ENCODE assay signal across 9 cellular contexts in the genomic region with DNA sequence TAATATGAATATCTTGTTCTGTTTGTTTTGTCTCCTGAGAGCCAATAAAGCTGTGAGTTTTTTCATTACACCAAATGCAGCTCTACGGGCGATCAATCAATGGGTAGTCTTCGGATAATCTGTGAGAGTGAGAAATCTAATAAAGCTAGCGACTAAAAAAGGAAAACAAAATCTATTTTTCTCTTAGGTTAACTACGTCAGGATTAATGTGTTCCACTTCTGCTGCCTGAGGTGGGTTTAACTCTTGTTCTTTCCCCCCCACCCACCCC.
DNase-seq lines count a peak whose midpoint lies in the region; ATAC-seq and TF ChIP-seq lines count a peak whose summit lies in the region.
"Had no signal": no experiment of that assay in that cellular context is flagged by ENCODE, and none has a peak within 500 bp of the region (broad histone marks: within the 10 kb centered on the region; RNA-seq: fewer than 3 reads in every experiment).

No MANE protein-coding gene starts in this region.

- H3K36me3 ChIP-seq in DND-41 (ENCODE audit: insufficient read depth, low read length) (peaks cover 4% of the 10 kb centered on the region; the same call in 1 of the 2 replicates), Karpas-422 (ENCODE audit: insufficient read depth, low read length) (no peaks in the 10 kb centered on the region), colonic mucosa (no peaks in the 10 kb centered on the region)

- peaks cover 32% of the 10 kb centered on the region for H3K4me1 ChIP-seq in DND-41 (ENCODE audit: insufficient read depth, low read length)
- H3K4me1 ChIP-seq in Karpas-422 (ENCODE audit: low read length): peaks cover 90% of the 10 kb centered on the region
- H3K4me1 ChIP-seq in colonic mucosa: no peaks in the 10 kb centered on the region

- peak overlapping the region; percentile 84 to 94 (median 90) for H3K4me3 Mint-ChIP-seq in naive B cell
- H3K4me3 Mint-ChIP-seq: neural crest cell had no signal

- H3K4me2 ChIP-seq in DND-41 (ENCODE audit: insufficient read depth, low read length) (peak overlapping the region; percentile 84), Karpas-422 (ENCODE audit: low read depth, low read length, poor library complexity, severe bottlenecking) (peak overlapping the region; percentile 90)

- H4K20me1 ChIP-seq in DND-41 (ENCODE audit: insufficient read depth, low read length) (no peaks in the 10 kb centered on the region), Karpas-422 (ENCODE audit: insufficient read depth, low read depth, low read length) (no peaks in the 10 kb centered on the region)

- intact Hi-C loops in colonic mucosa (cut with DNase I) (no loop called here), posterior vena cava (cut with DNase I) (no loop called here)

- DNase-seq in DND-41: no peak
- peak; percentile 60 for DNase-seq in Karpas-422
- no peak for DNase-seq in colonic mucosa
- no peak for DNase-seq in naive B cell
- DNase-seq in D341Med (ENCODE audit: low spot score): no peak
- no peak for DNase-seq in posterior vena cava (ENCODE audit: low spot score)
- no peak for DNase-seq in NCI-H524 treated with DMSO at 0.1 percent for 48 hours (lab: John Stamatoyannopoulos, UW)
- DNase-seq in activated CD4-positive, alpha-beta T cell treated with anti-CD3 and anti-CD28 coated beads for 4 hours: no peak

- H3K4me1 Mint-ChIP-seq in naive B cell: peaks cover 14 to 33% (median 23%) of the 10 kb centered on the region in 3 donors

- H3K9ac ChIP-seq in DND-41 (ENCODE audit: low read depth, low read length) (peak overlapping the region; percentile 72), Karpas-422 (ENCODE audit: low read length) (peak overlapping the region; percentile 74), colonic mucosa (ENCODE audit: low read depth in 2 of 2, low read length in 2 of 2) (peak overlapping the region; percentile 41 to 60)

- no peaks in the 10 kb centered on the region for H3K9me3 Mint-ChIP-seq in naive B cell
- H3K9me3 Mint-ChIP-seq: neural crest cell had no signal

- H3K27me3 Mint-ChIP-seq in naive B cell: peaks cover 0 to 16% (median 0%) of the 10 kb centered on the region in 3 donors

- H3K9me2 ChIP-seq in Karpas-422 (replicated peaks; ENCODE audit: insufficient read depth, low read length): no peaks in the 10 kb centered on the region

- no peak for TF ChIP-seq CTCF in DND-41 (IDR thresholded peaks at IDR 0.05; ENCODE audit: borderline replicate concordance, extremely low read depth, low read length, poor library complexity, severe bottlenecking)
- no peak for TF ChIP-seq CTCF in colonic mucosa (IDR thresholded peaks at IDR 0.05)

- peak overlapping the region; percentile 75 to 98 (median 94) for H3K27ac Mint-ChIP-seq in naive B cell

- H3K4me3 ChIP-seq in DND-41 (ENCODE audit: low read depth in 1 of 2, low read length in 2 of 2) (peak overlapping the region; percentile 57 to 64; a peak in 3 of 4 replicates), Karpas-422 (ENCODE audit: low read length) (peak overlapping the region; percentile 71), colonic mucosa (peak overlapping the region; percentile 42)

- H3K9me3 ChIP-seq in DND-41 (ENCODE audit: insufficient read depth, low read length, severe bottlenecking): no peaks in the 10 kb centered on the region
- no peaks in the 10 kb centered on the region for H3K9me3 ChIP-seq in Karpas-422 (ENCODE audit: low read length)
- no peaks in the 10 kb centered on the region for H3K9me3 ChIP-seq in colonic mucosa

- H3K27ac ChIP-seq in DND-41 (ENCODE audit: low read length) (peak overlapping the region; percentile 73), Karpas-422 (ENCODE audit: low read length) (peak overlapping the region; percentile 94), colonic mucosa (no peak overlapping the region)

- H3K27me3 ChIP-seq in DND-41 (ENCODE audit: insufficient read depth, low read length, poor library complexity) (no peaks in the 10 kb centered on the region), Karpas-422 (ENCODE audit: low read length) (no peaks in the 10 kb centered on the region), colonic mucosa (no peaks in the 10 kb centered on the region)

- H3K79me2 ChIP-seq in DND-41 (ENCODE audit: insufficient read depth, low read length) (peaks cover 22% of the 10 kb centered on the region), Karpas-422 (ENCODE audit: low read length) (peaks cover 9% of the 10 kb centered on the region; the same call in 1 of the 2 replicates)

- no peak for ATAC-seq in DND-41 (ENCODE audit: insufficient read depth, low read depth)
- ATAC-seq in naive B cell (ENCODE audit: low read depth in 2 of 2): no peak

- no peaks in the 10 kb centered on the region for H3K36me3 Mint-ChIP-seq in naive B cell

- H2AFZ ChIP-seq in DND-41 (ENCODE audit: low read depth, low read length) (peak overlapping the region; percentile 51; the same call in 1 of the 2 replicates), Karpas-422 (ENCODE audit: low read length) (no peak overlapping the region)
